In the genomic region with DNA sequence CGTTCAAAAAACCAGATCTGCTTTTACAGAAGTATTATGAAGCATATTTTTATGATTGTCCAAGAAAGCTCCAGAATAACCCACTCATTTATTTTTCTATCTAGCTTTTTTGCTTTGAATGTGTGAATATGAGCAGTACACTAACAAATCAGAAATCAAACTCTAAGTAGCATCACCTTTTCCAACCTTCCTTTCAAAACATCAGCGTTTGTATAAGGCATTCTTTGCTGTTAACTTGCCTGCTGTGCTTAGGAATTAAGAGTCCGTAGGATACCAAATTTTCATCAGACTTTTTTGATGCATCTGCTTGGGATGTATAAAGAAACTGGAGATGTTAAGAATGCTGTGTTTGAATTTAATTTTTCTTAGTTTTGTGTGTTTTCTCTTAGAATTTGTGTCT, we compare ENCODE assay signal across 17 cellular contexts. TPM values are rescaled to one million over a fixed set of nuclear protein-coding genes. Genes with fewer than 3 reads are reported as not detected.
DNase-seq lines count a peak whose midpoint lies in the region; ATAC-seq, FAIRE-seq and TF ChIP-seq lines count a peak whose summit lies in the region.
"Had no signal": no experiment of that assay in that cellular context is flagged by ENCODE, and none has a peak within 500 bp of the region (broad histone marks: within the 10 kb centered on the region; RNA-seq: fewer than 3 reads in every experiment).

No MANE protein-coding gene starts in this region.

- intact Hi-C loops in GM12878 (cut with micrococcal nuclease; ENCODE audit: unreplicated experiment): loop anchor here (2.0 kb wide), 1 partner anchor 15 kb away; no protein-coding TSS in a partner anchor

- no TSS peak for BruUV-seq in GM12878 (replicated peaks; lab: Mats Ljungman, UMichigan)

- H3K36me3 Mint-ChIP-seq in nephron progenitor cell (ENCODE audit: low read depth): peaks cover 44% of the 10 kb centered on the region

- no peaks in the 10 kb centered on the region for H3K4me1 ChIP-seq in GM12878 (ENCODE audit: control insufficient read depth, insufficient read depth, low read length)

- no peak overlapping the region for H3K9ac ChIP-seq in GM12878 (ENCODE audit: control insufficient read depth, insufficient read depth, low read length)

- no peak overlapping the region for H3K27ac ChIP-seq in GM12878 (ENCODE audit: control insufficient read depth, insufficient read depth)
- H3K27ac ChIP-seq: ascending aorta, ovary had no signal

- 48% methylated on average over 3 of the region's 3 CpGs for WGBS in GM12878 (ENCODE audit: insufficient coverage, insufficient replicate concordance, low lambda C conversion rate, missing lambda C conversion rate)

- H3K9me3 Mint-ChIP-seq in nephron progenitor cell: no peaks in the 10 kb centered on the region

- H2AFZ ChIP-seq in GM12878 (ENCODE audit: control insufficient read depth, low read depth, low read length): no peak overlapping the region

- H3K27me3 ChIP-seq in GM12878 (replicated peaks in 1 of 2; ENCODE audit: control insufficient read depth in 2 of 2, insufficient read depth in 2 of 2, low read length in 1 of 2): no peaks in the 10 kb centered on the region
- H3K27me3 ChIP-seq: ascending aorta, ovary had no signal

- POLR2A ChIA-PET in AG04449 (lab: Yijun Ruan, JAX) (interaction anchor here (0.6 kb wide), 1 partner anchor 209 kb away, joined by 4 read pairs; no protein-coding TSS in a partner anchor), GM12878 (lab: Charles Lee) (interaction anchor here (0.5 kb wide), 1 partner anchor 119 kb away, joined by 3 read pairs; no protein-coding TSS in a partner anchor)

- no peaks in the 10 kb centered on the region for H4K20me1 ChIP-seq in GM12878 (ENCODE audit: control insufficient read depth, insufficient read depth)

- H3K4me3 ChIP-seq in AG04449 (ENCODE audit: low read depth, low read length) (peak overlapping the region; percentile 73), GM12878 (no peak overlapping the region)
- H3K4me3 ChIP-seq: ascending aorta, ovary had no signal

- no peaks in the 10 kb centered on the region; a peak in 2 of 4 replicates for H3K36me3 ChIP-seq in GM12878 (ENCODE audit: control insufficient read depth in 2 of 2, insufficient read depth in 2 of 2, low read length in 1 of 2)
- H3K36me3 ChIP-seq: ovary had no signal

- peaks cover 13% of the 10 kb centered on the region for H3K79me2 ChIP-seq in GM12878 (ENCODE audit: control insufficient read depth, insufficient read depth, low read length)

- H3K4me3 Mint-ChIP-seq in nephron progenitor cell: peak overlapping the region; percentile 99

- CTCF ChIA-PET in AG04449 (lab: Yijun Ruan, JAX): no interaction called here
- CTCF ChIA-PET in GM12878 (lab: Yijun Ruan, JAX): interaction anchor here (0.6 kb wide), 1 partner anchor 103 kb away, joined by 3 read pairs; no protein-coding TSS in a partner anchor

- FAIRE-seq in G401.6 (lab: Jason Lieb, UNC) (peak; percentile 17), GM12878 (lab: Jason Lieb, UNC) (no peak), RCC 7860 (lab: Jason Lieb, UNC) (no peak)

- SMC1A ChIA-PET in GM12878 (lab: Charles Lee; ENCODE audit: uncharacterized antibody, unreplicated experiment): interaction anchor here (0.6 to 3.8 kb wide), 4 partner anchors 9 to 109 kb away, joined by 3 to 17 read pairs (median 6); no protein-coding TSS in a partner anchor

- in situ Hi-C loops in GM12878 (cut with MboI): no loop called here

- peaks cover under 1% of the 10 kb centered on the region for H3K27me3 Mint-ChIP-seq in nephron progenitor cell (ENCODE audit: low read depth, poor library complexity)

- DNase-seq in AG04449 (ENCODE audit: low read depth, low spot score) (no peak), GM12878 (ENCODE audit: low read depth, low spot score) (no peak), nephron progenitor cell (no peak), NCI-H446 treated with DMSO at 0.1 percent for 48 hours (lab: John Stamatoyannopoulos, UW) (no peak), DMS79 (lab: John Stamatoyannopoulos, UW) (no peak), RCC 7860 (ENCODE audit: low spot score) (no peak)
- DNase-seq: activated T-cell treated with anti-CD3 and anti-CD28 coated beads for 4 hours; head of caudate nucleus; KBM-7; left colon; NCI-H82; ovary; SHP77; stimulated activated CD4-positive, alpha-beta T cell treated with anti-CD3 and anti-CD28 coated beads, Interleukin-1b, Interleukin-23, amount 100 ng/mL, for 48 hours had no signal

- peak overlapping the region; percentile 27; the same call in 1 of the 2 replicates for H3K4me2 ChIP-seq in GM12878 (ENCODE audit: control insufficient read depth, insufficient read depth)

- no peaks in the 10 kb centered on the region for H3K9me3 ChIP-seq in GM12878 (replicated peaks; ENCODE audit: control insufficient read depth, insufficient read depth, low read length)
- H3K9me3 ChIP-seq: ascending aorta, ovary had no signal

- no peak for TF ChIP-seq CTCF in AG04449 (IDR thresholded peaks at IDR 0.05; ENCODE audit: insufficient read depth, low read length, missing control alignments)
- TF ChIP-seq CTCF in GM12878 (IDR thresholded peaks at IDR 0.05 in 2 of 3, conservative IDR thresholded peaks at IDR 0.05 in 1 of 3; ENCODE audit: control insufficient read depth in 2 of 3, extremely low read depth in 1 of 3, insufficient read depth in 1 of 3, low read depth in 3 of 3, low read length in 3 of 3): no peak
- no peak for TF ChIP-seq CTCF in nephron progenitor cell (IDR thresholded peaks at IDR 0.05)

- no peak for TF ChIP-seq POLR2A in GM12878 (IDR thresholded peaks at IDR 0.05; ENCODE audit: low read depth, low read length)

- no peak for TF ChIP-seq EP300 in GM12878 (IDR thresholded peaks at IDR 0.05; ENCODE audit: borderline replicate concordance in 1 of 2, control insufficient read depth in 1 of 2, low read depth in 2 of 2, low read length in 2 of 2)

- peaks cover 66% of the 10 kb centered on the region for H3K4me1 Mint-ChIP-seq in nephron progenitor cell

- RAD21 ChIA-PET in GM12878 (lab: Charles Lee; ENCODE audit: unreplicated experiment): no interaction called here

- ATAC-seq in GM12878 (no peak), GM18909 (IDR thresholded peaks at IDR 0.05; ENCODE audit: poor library complexity, unreplicated experiment) (no peak)
- ATAC-seq: left colon had no signal

- no peak overlapping the region for H3K27ac Mint-ChIP-seq in nephron progenitor cell

- no peak for TF ChIP-seq RAD21 in GM12878 (IDR thresholded peaks at IDR 0.05; ENCODE audit: insufficient read depth, low read depth, low read length)

TF ChIP-seq in GM12878, 131 proteins besides CTCF, POLR2A, EP300 and RAD21 (continues in another document):
- TF ChIP-seq NR2F1 (conservative IDR thresholded peaks at IDR 0.05): no peak
- no peak for TF ChIP-seq SMARCA5 (IDR thresholded peaks at IDR 0.05)
- TF ChIP-seq, protein P1, sequence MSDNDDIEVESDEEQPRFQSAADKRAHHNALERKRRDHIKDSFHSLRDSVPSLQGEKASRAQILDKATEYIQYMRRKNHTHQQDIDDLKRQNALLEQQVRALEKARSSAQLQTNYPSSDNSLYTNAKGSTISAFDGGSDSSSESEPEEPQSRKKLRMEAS (IDR thresholded peaks at IDR 0.05; ENCODE audit: low read depth, low read length): no peak
- TF ChIP-seq, protein P2, sequence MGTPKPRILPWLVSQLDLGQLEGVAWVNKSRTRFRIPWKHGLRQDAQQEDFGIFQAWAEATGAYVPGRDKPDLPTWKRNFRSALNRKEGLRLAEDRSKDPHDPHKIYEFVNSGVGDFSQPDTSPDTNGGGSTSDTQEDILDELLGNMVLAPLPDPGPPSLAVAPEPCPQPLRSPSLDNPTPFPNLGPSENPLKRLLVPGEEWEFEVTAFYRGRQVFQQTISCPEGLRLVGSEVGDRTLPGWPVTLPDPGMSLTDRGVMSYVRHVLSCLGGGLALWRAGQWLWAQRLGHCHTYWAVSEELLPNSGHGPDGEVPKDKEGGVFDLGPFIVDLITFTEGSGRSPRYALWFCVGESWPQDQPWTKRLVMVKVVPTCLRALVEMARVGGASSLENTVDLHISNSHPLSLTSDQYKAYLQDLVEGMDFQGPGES (IDR thresholded peaks at IDR 0.05): no peak

RNA-seq across cellular contexts. Expression of a gene that starts 3.8 kb away (rescaled TPM):
- 172 and 196 TPM in 2 replicates for total RNA-seq in GM12878 (2013; cell fraction: nucleolus; rRNA removed)
- total RNA-seq in GM12878 (2014; rRNA removed) (37.5 and 41.3 TPM in 2 replicates), GM12878 (2014; rRNA removed; fragmentation: Illumina TruSeq; extraction: Trizol) (21.9 and 24.9 TPM in 2 replicates), GM12878 (2021) (33.3 and 37.0 TPM in 2 replicates)
- polyA plus RNA-seq in GM12878 (2011; ENCODE audit: low read depth): 4.7 TPM
- polyA plus RNA-seq in GM12878 (2011; rRNA removed) (44.8 and 53.3 TPM in 2 replicates), GM12878 (2014; fragmentation: Illumina TruSeq; extraction: Trizol) (30.0 and 35.4 TPM in 2 replicates), GM12878 (2014; fragmentation: Nextera tagmentation; extraction: Ambion mirVana) (1 to 10 TPM; 5.3 to 6.6 TPM), GM12878 (2014; rRNA removed) (20.5 and 22.6 TPM in 2 replicates), GM12878 (2016; fragmentation: Nextera tagmentation; extraction: Ambion mirVana) (10 to 100 TPM; 11.1 to 24.1 TPM)
- polyA plus RNA-seq in GM12878 (2011; cell fraction: cytosol; rRNA removed): 42.1 and 49.9 TPM in 2 replicates
- polyA plus RNA-seq in GM12878 (2011; cell fraction: nucleus; rRNA removed): 95.8 and 120 TPM in 2 replicates
- polyA plus RNA-seq in GM12878 (2012): 7.8 and 9.7 TPM in 2 replicates
- 102 and 123 TPM in 2 replicates for polyA minus RNA-seq in GM12878 (2011; rRNA and poly(A)+ RNA removed)
- 28.0 and 30.1 TPM in 2 replicates for polyA minus RNA-seq in GM12878 (2011; cell fraction: cytosol; rRNA and poly(A)+ RNA removed)
- 115 and 182 TPM in 2 replicates for polyA minus RNA-seq in GM12878 (2011; cell fraction: nucleus; rRNA and poly(A)+ RNA removed)
